Comparison of ENCODE assay signal across 1 cellular context in the genomic region with DNA sequence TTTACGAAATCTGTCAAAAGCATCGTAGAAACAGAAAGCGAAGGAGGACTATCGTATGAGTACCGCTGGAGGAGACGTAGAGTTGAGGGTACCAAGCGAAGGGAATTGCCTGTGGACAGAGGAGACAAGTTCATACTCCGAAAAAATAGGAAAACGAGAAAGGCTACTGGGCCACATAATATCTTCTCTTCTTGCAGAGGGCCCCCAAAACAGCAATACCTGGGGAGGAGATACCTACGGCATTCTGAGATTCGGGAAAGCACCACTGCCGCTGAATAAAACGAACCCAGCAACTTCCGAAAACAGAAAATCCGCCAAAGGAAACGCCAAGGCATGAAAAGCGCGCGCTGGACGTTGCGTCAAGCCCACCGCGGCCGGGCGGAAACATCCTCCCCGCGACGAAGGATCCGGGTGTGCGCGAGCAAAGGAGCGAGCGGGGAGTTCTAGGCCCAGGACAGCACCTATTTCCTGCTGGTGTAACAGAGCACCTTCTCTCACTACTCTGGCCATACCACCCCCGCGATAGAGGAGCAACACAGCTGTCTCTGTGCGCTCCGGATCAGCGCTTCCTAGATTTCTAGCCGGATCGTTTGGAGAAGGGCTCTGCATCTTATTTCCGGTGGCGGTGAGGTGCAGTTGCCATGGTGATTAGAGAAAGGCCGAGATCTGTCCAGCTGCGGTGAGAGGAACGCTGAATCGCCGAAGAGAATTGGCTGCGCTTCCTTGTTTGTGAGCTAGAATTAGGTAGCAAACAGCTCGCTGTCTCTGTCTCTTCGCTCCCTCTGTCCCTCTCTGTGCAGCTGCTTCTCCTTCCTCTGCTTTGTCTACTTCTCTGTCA.
TF ChIP-seq lines count a peak whose summit lies in the region.

A gene with protein sequence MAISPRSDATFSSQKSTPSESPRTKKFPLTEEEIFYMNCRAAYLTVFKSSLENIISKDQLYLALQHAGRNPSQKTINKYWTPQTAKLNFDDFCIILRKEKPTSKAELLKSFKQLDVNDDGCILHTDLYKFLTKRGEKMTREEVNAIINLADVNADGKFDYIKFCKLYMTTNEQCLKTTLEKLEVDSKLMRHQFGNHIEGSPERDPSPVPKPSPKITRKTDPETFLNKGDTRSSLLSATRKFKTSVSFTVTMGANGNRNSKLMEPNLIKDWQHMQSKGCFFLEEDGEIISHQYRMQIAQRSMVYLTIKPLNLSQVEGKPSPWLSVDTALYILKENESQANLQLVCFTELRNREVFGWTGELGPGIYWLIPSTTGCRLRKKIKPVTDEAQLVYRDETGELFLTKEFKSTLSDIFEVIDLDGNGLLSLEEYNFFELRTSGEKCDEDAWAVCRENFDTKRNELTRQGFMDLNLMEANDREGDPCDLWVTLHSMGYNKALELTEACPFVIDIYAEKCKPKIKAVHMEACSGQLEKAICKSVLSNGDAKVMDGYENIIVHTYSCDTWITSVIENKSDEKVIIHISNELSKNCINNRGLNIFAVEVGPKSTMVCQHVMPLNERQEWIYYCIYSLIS (plus strand): TSS at position 635 of the 838 bp plus-strand sequence. CDS start 2,048 bp downstream, outside the sequence.
A gene with protein sequence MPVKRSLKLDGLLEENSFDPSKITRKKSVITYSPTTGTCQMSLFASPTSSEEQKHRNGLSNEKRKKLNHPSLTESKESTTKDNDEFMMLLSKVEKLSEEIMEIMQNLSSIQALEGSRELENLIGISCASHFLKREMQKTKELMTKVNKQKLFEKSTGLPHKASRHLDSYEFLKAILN (minus strand): TSS at position 335 of the 838 bp plus-strand sequence. CDS start 92 bp downstream, at position 243.

TF ChIP-seq in GM23338, 12 proteins besides CTCF, POLR2A, EP300 and RAD21 (continued from another document):
- TF ChIP-seq, protein P1, sequence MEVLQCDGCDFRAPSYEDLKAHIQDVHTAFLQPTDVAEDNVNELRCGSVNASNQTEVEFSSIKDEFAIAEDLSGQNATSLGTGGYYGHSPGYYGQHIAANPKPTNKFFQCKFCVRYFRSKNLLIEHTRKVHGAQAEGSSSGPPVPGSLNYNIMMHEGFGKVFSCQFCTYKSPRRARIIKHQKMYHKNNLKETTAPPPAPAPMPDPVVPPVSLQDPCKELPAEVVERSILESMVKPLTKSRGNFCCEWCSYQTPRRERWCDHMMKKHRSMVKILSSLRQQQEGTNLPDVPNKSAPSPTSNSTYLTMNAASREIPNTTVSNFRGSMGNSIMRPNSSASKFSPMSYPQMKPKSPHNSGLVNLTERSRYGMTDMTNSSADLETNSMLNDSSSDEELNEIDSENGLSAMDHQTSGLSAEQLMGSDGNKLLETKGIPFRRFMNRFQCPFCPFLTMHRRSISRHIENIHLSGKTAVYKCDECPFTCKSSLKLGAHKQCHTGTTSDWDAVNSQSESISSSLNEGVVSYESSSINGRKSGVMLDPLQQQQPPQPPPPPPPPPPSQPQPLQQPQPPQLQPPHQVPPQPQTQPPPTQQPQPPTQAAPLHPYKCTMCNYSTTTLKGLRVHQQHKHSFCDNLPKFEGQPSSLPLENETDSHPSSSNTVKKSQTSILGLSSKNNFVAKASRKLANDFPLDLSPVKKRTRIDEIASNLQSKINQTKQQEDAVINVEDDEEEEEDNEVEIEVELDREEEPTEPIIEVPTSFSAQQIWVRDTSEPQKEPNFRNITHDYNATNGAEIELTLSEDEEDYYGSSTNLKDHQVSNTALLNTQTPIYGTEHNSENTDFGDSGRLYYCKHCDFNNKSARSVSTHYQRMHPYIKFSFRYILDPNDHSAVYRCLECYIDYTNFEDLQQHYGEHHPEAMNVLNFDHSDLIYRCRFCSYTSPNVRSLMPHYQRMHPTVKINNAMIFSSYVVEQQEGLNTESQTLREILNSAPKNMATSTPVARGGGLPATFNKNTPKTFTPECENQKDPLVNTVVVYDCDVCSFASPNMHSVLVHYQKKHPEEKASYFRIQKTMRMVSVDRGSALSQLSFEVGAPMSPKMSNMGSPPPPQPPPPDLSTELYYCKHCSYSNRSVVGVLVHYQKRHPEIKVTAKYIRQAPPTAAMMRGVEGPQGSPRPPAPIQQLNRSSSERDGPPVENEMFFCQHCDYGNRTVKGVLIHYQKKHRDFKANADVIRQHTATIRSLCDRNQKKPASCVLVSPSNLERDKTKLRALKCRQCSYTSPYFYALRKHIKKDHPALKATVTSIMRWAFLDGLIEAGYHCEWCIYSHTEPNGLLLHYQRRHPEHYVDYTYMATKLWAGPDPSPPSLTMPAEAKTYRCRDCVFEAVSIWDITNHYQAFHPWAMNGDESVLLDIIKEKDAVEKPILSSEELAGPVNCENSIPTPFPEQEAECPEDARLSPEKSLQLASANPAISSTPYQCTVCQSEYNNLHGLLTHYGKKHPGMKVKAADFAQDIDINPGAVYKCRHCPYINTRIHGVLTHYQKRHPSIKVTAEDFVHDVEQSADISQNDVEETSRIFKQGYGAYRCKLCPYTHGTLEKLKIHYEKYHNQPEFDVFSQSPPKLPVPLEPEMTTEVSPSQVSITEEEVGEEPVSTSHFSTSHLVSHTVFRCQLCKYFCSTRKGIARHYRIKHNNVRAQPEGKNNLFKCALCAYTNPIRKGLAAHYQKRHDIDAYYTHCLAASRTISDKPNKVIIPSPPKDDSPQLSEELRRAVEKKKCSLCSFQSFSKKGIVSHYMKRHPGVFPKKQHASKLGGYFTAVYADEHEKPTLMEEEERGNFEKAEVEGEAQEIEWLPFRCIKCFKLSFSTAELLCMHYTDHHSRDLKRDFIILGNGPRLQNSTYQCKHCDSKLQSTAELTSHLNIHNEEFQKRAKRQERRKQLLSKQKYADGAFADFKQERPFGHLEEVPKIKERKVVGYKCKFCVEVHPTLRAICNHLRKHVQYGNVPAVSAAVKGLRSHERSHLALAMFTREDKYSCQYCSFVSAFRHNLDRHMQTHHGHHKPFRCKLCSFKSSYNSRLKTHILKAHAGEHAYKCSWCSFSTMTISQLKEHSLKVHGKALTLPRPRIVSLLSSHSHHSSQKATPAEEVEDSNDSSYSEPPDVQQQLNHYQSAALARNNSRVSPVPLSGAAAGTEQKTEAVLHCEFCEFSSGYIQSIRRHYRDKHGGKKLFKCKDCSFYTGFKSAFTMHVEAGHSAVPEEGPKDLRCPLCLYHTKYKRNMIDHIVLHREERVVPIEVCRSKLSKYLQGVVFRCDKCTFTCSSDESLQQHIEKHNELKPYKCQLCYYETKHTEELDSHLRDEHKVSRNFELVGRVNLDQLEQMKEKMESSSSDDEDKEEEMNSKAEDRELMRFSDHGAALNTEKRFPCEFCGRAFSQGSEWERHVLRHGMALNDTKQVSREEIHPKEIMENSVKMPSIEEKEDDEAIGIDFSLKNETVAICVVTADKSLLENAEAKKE (CRISPR knock-in tag; IDR thresholded peaks at IDR 0.05): no peak
